ENCODE assay signal across 17 cellular contexts in the genomic region with DNA sequence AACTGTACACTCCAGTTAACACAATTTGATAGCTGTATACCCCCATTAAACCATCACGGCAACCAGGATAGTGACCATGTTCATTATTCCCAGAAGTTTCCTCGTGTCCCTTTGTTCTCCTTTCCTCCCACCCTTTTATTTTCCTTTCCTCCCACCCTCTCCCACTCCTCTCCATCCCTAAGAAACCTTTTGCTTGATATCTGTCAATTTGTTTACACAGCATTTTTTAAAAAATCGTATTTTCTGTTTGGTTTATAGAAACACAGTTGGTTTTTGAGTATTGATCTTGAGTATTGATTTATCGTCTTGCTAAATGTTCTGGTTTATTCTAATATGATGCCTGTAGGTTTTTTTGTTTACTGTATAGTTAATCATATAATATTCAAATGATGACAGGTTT.
"Had no signal": no experiment of that assay in that cellular context is flagged by ENCODE, and none has a peak within 500 bp of the region (broad histone marks: within the 10 kb centered on the region; RNA-seq: fewer than 3 reads in every experiment).

No MANE protein-coding gene starts in this region.

- H3K4me3 ChIP-seq: heart left ventricle, lung, smooth muscle cell, thyroid gland had no signal

- DNase-seq: effector CD8-positive, alpha-beta T cell; heart left ventricle; hippocampal formation; left colon; left ventricle myocardium superior; mesendoderm; naive B cell; posterior cingulate gyrus; right cardiac atrium; stimulated activated CD4-positive, alpha-beta T cell treated with anti-CD3 and anti-CD28 coated beads, Interleukin-2, amount 100 ng/mL, for 48 hours; stimulated activated naive CD4-positive, alpha-beta T cell treated with Interleukin-2 at 50 U/mL for 16 hours; thyroid gland had no signal

- H3K36me3 Mint-ChIP-seq: naive B cell had no signal

- H3K9me3 Mint-ChIP-seq: naive B cell, nephron, type B pancreatic cell had no signal

- ATAC-seq: esophagus mucosa, heart left ventricle, left colon, left ventricle myocardium superior, right cardiac atrium had no signal

- H3K36me3 ChIP-seq: thyroid gland had no signal

- H3K4me2 ChIP-seq: smooth muscle cell had no signal

- H3K4me3 Mint-ChIP-seq: naive B cell, nephron, type B pancreatic cell had no signal

- H3K27me3 Mint-ChIP-seq: naive B cell, type B pancreatic cell had no signal

- H3K27ac Mint-ChIP-seq: nephron, type B pancreatic cell had no signal

- H3K27me3 ChIP-seq: heart left ventricle, thyroid gland had no signal

- H3K9me3 ChIP-seq: heart left ventricle, thyroid gland had no signal

- H3K27ac ChIP-seq: heart left ventricle, thyroid gland had no signal
